Comparison of ENCODE assay signal across 8 cellular contexts in the genomic region with DNA sequence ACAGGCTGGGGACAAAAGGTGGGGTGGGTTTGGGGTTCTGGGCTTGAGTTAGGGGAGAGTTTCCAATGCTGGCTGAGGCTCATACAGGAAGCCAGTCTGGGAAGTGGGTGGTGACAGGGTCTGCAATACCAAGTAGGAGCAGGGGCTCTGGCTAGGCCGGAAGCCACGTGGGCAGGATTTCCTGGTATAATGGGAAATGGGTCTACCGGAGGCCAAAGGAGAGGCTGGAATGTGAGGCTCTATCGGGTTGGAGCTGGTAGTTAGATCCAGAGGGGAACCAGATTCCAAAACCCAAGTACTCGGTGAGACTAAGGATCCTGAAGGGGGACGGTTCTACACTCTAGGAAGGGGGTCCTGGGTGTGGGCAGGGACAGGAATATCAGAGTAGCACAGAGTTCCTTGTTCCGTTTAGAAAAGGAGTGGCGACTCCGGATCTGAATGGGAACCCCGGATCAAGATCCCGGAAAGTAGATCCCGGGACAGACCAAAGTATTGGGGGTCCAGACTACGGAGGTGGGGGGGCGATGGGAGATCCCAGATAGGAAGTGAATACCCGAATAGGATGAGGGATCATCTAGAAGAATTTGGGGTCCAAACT. TPM values are rescaled to one million over a fixed set of nuclear protein-coding genes. Genes with fewer than 3 reads are reported as not detected.
A peak's percentile ranks its signal among the peaks of the same experiment; 100 is the strongest.
DNase-seq lines count a peak whose midpoint lies in the region; ATAC-seq and TF ChIP-seq lines count a peak whose summit lies in the region.

No MANE protein-coding gene starts in this region.

- H3K4me3 Mint-ChIP-seq in naive B cell, result peak overlapping the region; percentile 95 to 99 (median 96)

- ATAC-seq in naive B cell (ENCODE audit: low read depth in 2 of 2) (no peak), GM18870 (IDR thresholded peaks at IDR 0.05; ENCODE audit: unreplicated experiment) (no peak)

- H3K4me1 ChIP-seq in duodenal mucosa (ENCODE audit: control insufficient read depth in 1 of 2, insufficient read depth in 2 of 2, low read length in 2 of 2), result peaks cover 29 to 38% of the 10 kb centered on the region in 2 donors

- peaks cover 3% of the 10 kb centered on the region for H3K36me3 ChIP-seq in GM06990 (ENCODE audit: control insufficient read depth, insufficient read depth, low read length)
- H3K36me3 ChIP-seq in duodenal mucosa (ENCODE audit: control insufficient read depth in 1 of 2, insufficient read depth in 2 of 2, low read length in 2 of 2), result peaks cover 0 to 8% of the 10 kb centered on the region in 2 donors

- no peaks in the 10 kb centered on the region for H3K27me3 Mint-ChIP-seq in naive B cell

- no peak for TF ChIP-seq CTCF in GM06990 (IDR thresholded peaks at IDR 0.05; ENCODE audit: insufficient read depth, low read length, poor library complexity, severe bottlenecking)

- DNase-seq in GM06990 (ENCODE audit: extremely low read depth, insufficient read length), result no peak
- peak; percentile 89 for DNase-seq in OCI-M2 (lab: John Stamatoyannopoulos, UW; ENCODE audit: unreplicated experiment)
- no peak for DNase-seq in naive B cell
- DNase-seq in NCI-H1694 (lab: John Stamatoyannopoulos, UW), result no peak
- no peak for DNase-seq in NCI-H2081 (lab: John Stamatoyannopoulos, UW)
- DNase-seq in cerebellum (ENCODE audit: low spot score), result no peak

- peak overlapping the region; percentile 96 to 98 for H3K9ac ChIP-seq in duodenal mucosa (ENCODE audit: low read depth in 1 of 2, low read length in 2 of 2)

- no peaks in the 10 kb centered on the region for H3K36me3 Mint-ChIP-seq in naive B cell

- H3K27ac Mint-ChIP-seq in naive B cell, result peak overlapping the region; percentile 99 to 100 (median 100)

- H3K27ac ChIP-seq in duodenal mucosa (ENCODE audit: low read depth, low read length), result peak overlapping the region; percentile 30

- H3K9me3 Mint-ChIP-seq in naive B cell, result no peaks in the 10 kb centered on the region

- no peaks in the 10 kb centered on the region for H3K9me3 ChIP-seq in duodenal mucosa (ENCODE audit: control insufficient read depth in 1 of 2, low read length in 2 of 2)

- peaks cover 59 to 86% (median 79%) of the 10 kb centered on the region in 3 donors for H3K4me1 Mint-ChIP-seq in naive B cell

- H3K27me3 ChIP-seq in GM06990 (replicated peaks; ENCODE audit: control insufficient read depth, insufficient read depth, low read length), result no peaks in the 10 kb centered on the region
- H3K27me3 ChIP-seq in duodenal mucosa (ENCODE audit: control insufficient read depth in 1 of 2, insufficient read depth in 2 of 2, low read length in 2 of 2), result peaks cover 4 to 12% of the 10 kb centered on the region in 2 donors

- peak overlapping the region; percentile 98 for H3K4me3 ChIP-seq in GM06990 (replicated peaks; ENCODE audit: low read depth, low read length)
- peak overlapping the region; percentile 87 to 93 for H3K4me3 ChIP-seq in duodenal mucosa (ENCODE audit: low read depth in 1 of 2, low read length in 2 of 2)

RNA-seq across cellular contexts. Expression of a gene that starts 0.8 kb away (rescaled TPM):
- polyA plus RNA-seq in naive B cell (ENCODE audit: low read depth in 6 of 6), result 10 to 100 TPM; 43.9 to 73.1 (median 53.9) TPM
- total RNA-seq in cerebellum, result 41.6 TPM

RNA-seq across cellular contexts. Expression of a gene that starts 17.8 kb away (rescaled TPM):
- 1 to 10 TPM in 1 of 6 donors, under 1 TPM in 4, not detected in 1; 0.17 to 2.8 (median 0.25) TPM for polyA plus RNA-seq in naive B cell (ENCODE audit: low read depth in 6 of 6)
- 3.3 TPM for total RNA-seq in cerebellum

RNA-seq across cellular contexts. Expression of a gene that starts 22.2 kb away (rescaled TPM):
- 10 to 100 TPM; 26.1 to 67.7 (median 48.5) TPM for polyA plus RNA-seq in naive B cell (ENCODE audit: low read depth in 6 of 6)
- total RNA-seq in cerebellum, result 42.8 TPM
